34 cellular contexts compared by ENCODE assay signal in genomic region chr18:24024425-24024824, GRCh38. TPM values are rescaled to one million over a fixed set of nuclear protein-coding genes. Genes with fewer than 3 reads are reported as not detected.
A peak's percentile ranks its signal among the peaks of the same experiment; 100 is the strongest.
DNase-seq lines count a peak whose midpoint lies in the region; TF ChIP-seq lines count a peak whose summit lies in the region.
"Had no signal": no experiment of that assay in that cellular context is flagged by ENCODE, and none has a peak within 500 bp of the region (broad histone marks: within the 10 kb centered on the region; RNA-seq: fewer than 3 reads in every experiment).

No MANE protein-coding gene starts in this region.

- peaks cover 41% of the 10 kb centered on the region for H3K36me3 Mint-ChIP-seq in T-helper 1 cell treated with Interleukin-12 subunit alpha and Interleukin-12 subunit beta and Interleukin-4 antibody, amounts not matched to agents 30 μg/mL and 1 μg/mL, for 36 hours (ENCODE audit: low read depth)
- peaks cover 81% of the 10 kb centered on the region for H3K36me3 Mint-ChIP-seq in activated CD4-positive, alpha-beta memory T cell treated with anti-CD3 and anti-CD28 coated beads, Interleukin-2, amount 10 ng/mL, durations not matched to agents 7 days and 5 days (ENCODE audit: low read depth)
- peaks cover 0 to 8% (median 0%) of the 10 kb centered on the region in 3 donors for H3K36me3 Mint-ChIP-seq in immature natural killer cell

- H3K4me3 ChIP-seq in suprapubic skin (no peak overlapping the region), A673 (ENCODE audit: low read depth, low read length, poor library complexity, severe bottlenecking) (no peak overlapping the region), spleen (no peak overlapping the region)
- H3K4me3 ChIP-seq: ascending aorta, cardiac muscle cell, colonic mucosa, right atrium auricular region, smooth muscle cell, tibial nerve had no signal

- H3K4me1 Mint-ChIP-seq in T-helper 1 cell treated with Interleukin-12 subunit alpha and Interleukin-12 subunit beta and Interleukin-4 antibody, amounts not matched to agents 30 μg/mL and 1 μg/mL, for 36 hours (ENCODE audit: low read depth): peaks cover 76% of the 10 kb centered on the region
- peaks cover 87% of the 10 kb centered on the region for H3K4me1 Mint-ChIP-seq in activated CD4-positive, alpha-beta memory T cell treated with anti-CD3 and anti-CD28 coated beads, Interleukin-2, amount 10 ng/mL, durations not matched to agents 7 days and 5 days
- H3K4me1 Mint-ChIP-seq in immature natural killer cell: peaks cover 89 to 94% of the 10 kb centered on the region in 2 donors

- H3K4me3 Mint-ChIP-seq in T-helper 1 cell treated with Interleukin-12 subunit alpha and Interleukin-12 subunit beta and Interleukin-4 antibody, amounts not matched to agents 30 μg/mL and 1 μg/mL, for 36 hours: peak overlapping the region; percentile 26
- H3K4me3 Mint-ChIP-seq in activated CD4-positive, alpha-beta memory T cell treated with anti-CD3 and anti-CD28 coated beads, Interleukin-2, amount 10 ng/mL, durations not matched to agents 7 days and 5 days: no peak overlapping the region
- peak overlapping the region; percentile 57 to 68 (median 63) for H3K4me3 Mint-ChIP-seq in immature natural killer cell

- WGBS in suprapubic skin: 80% methylated on average over 5 of the region's 5 CpGs
- 65 to 75% (median 74%) methylated on average over 5 of the region's 5 CpGs for WGBS in spleen, 5 donors

- no peaks in the 10 kb centered on the region for H3K9me3 Mint-ChIP-seq in T-helper 1 cell treated with Interleukin-12 subunit alpha and Interleukin-12 subunit beta and Interleukin-4 antibody, amounts not matched to agents 30 μg/mL and 1 μg/mL, for 36 hours
- H3K9me3 Mint-ChIP-seq in activated CD4-positive, alpha-beta memory T cell treated with anti-CD3 and anti-CD28 coated beads, Interleukin-2, amount 10 ng/mL, durations not matched to agents 7 days and 5 days: no peaks in the 10 kb centered on the region
- H3K9me3 Mint-ChIP-seq in immature natural killer cell: no peaks in the 10 kb centered on the region
- H3K9me3 Mint-ChIP-seq: activated naive CD4-positive, alpha-beta T cell treated with anti-CD3 and anti-CD28 coated beads, Interleukin-2, amount 50 U/mL, for 72 hours; activated T-helper 2 cell treated with anti-CD3 and anti-CD28 coated beads, Interferon-gamma antibody, Interleukin-2, Interleukin-4, amounts not matched to agents 10 μg/mL and 5 μg/mL and 100 μg/mL, durations not matched to agents 14 hours and 24 hours and 36 hours had no signal

- H3K27ac Mint-ChIP-seq in T-helper 1 cell treated with Interleukin-12 subunit alpha and Interleukin-12 subunit beta and Interleukin-4 antibody, amounts not matched to agents 30 μg/mL and 1 μg/mL, for 36 hours: no peak overlapping the region
- H3K27ac Mint-ChIP-seq in activated CD4-positive, alpha-beta memory T cell treated with anti-CD3 and anti-CD28 coated beads, Interleukin-2, amount 10 ng/mL, durations not matched to agents 7 days and 5 days: peak overlapping the region; percentile 13
- peak overlapping the region; percentile 41 to 89 (median 80) for H3K27ac Mint-ChIP-seq in immature natural killer cell
- H3K27ac Mint-ChIP-seq: activated T-helper 2 cell treated with anti-CD3 and anti-CD28 coated beads, Interferon-gamma antibody, Interleukin-2, Interleukin-4, amounts not matched to agents 10 μg/mL and 5 μg/mL and 100 μg/mL, durations not matched to agents 14 hours and 24 hours and 36 hours had no signal

- no peaks in the 10 kb centered on the region for H3K36me3 ChIP-seq in suprapubic skin
- no peaks in the 10 kb centered on the region for H3K36me3 ChIP-seq in A673 (ENCODE audit: insufficient read depth, low read length, poor library complexity, severe bottlenecking)
- H3K36me3 ChIP-seq in spleen: peaks cover 0 to 11% (median 0%) of the 10 kb centered on the region in 6 donors
- H3K36me3 ChIP-seq: ascending aorta, cardiac muscle cell, colonic mucosa, right atrium auricular region had no signal

- H3K27me3 ChIP-seq in suprapubic skin: no peaks in the 10 kb centered on the region
- H3K27me3 ChIP-seq in A673 (replicated peaks; ENCODE audit: insufficient read depth, low read depth, low read length, poor library complexity): no peaks in the 10 kb centered on the region
- no peaks in the 10 kb centered on the region for H3K27me3 ChIP-seq in spleen (replicated peaks in 1 of 7)
- H3K27me3 ChIP-seq: ascending aorta, cardiac muscle cell, colonic mucosa, right atrium auricular region, tibial nerve had no signal

- no peak for TF ChIP-seq CTCF in suprapubic skin (IDR thresholded peaks at IDR 0.05)
- no peak for TF ChIP-seq CTCF in A673 (conservative IDR thresholded peaks at IDR 0.05; ENCODE audit: low read depth, low read length)
- no peak for TF ChIP-seq CTCF in spleen (IDR thresholded peaks at IDR 0.05 in 8 of 11, conservative IDR thresholded peaks at IDR 0.05 in 3 of 11)

- H3K27ac ChIP-seq in suprapubic skin (peak overlapping the region; percentile 92), A673 (ENCODE audit: low read depth, low read length, poor library complexity, severe bottlenecking) (no peak overlapping the region), spleen (peak overlapping the region in 2 of 8 donors; percentile 9 to 16)
- H3K27ac ChIP-seq: 22Rv1, ascending aorta, cardiac muscle cell, colonic mucosa, HL-60, right atrium auricular region, RWPE1, tibial nerve had no signal

- CTCF ChIA-PET in activated CD4-positive, alpha-beta memory T cell treated with anti-CD3 and anti-CD28 coated beads, Interleukin-2, amount 10 ng/mL, durations not matched to agents 7 days and 5 days (lab: Charles Lee): no interaction called here
- CTCF ChIA-PET in A673 (lab: Charles Lee): no interaction called here

- no peak for TF ChIP-seq POLR2A in suprapubic skin (IDR thresholded peaks at IDR 0.05)
- TF ChIP-seq POLR2A in spleen (IDR thresholded peaks at IDR 0.05): no peak

- DNase-seq in T-helper 1 cell (no peak), immature natural killer cell (no peak), suprapubic skin (ENCODE audit: low spot score in 2 of 2) (no peak), midbrain (lab: John Stamatoyannopoulos, UW) (no peak), A673 (ENCODE audit: low spot score) (no peak), spleen (no peak)
- DNase-seq in activated CD4-positive, alpha-beta memory T cell treated with anti-CD3 and anti-CD28 coated beads, Interleukin-2, amount 10 ng/mL, durations not matched to agents 7 days and 5 days: no peak
- DNase-seq: activated CD4-positive, alpha-beta T cell treated with anti-CD3 and anti-CD28 coated beads, Interleukin-2, amount 50 U/mL, for 1 hour; activated CD4-positive, CD25-positive, alpha-beta regulatory T cell; activated CD8-positive, alpha-beta memory T cell treated with anti-CD3 and anti-CD28 coated beads, Interleukin-2, amount 50 U/mL, for 4 hours; colonic mucosa; effector memory CD4-positive, alpha-beta T cell; erythroblast; glutamatergic neuron; KBM-7; mesenchymal stem cell; NCI-H1092 treated with DMSO at 0.1 percent for 48 hours; NCI-H187; NCI-H2171; NCI-H524 treated with DMSO at 0.1 percent for 48 hours; OCI-M1; posterior cingulate gyrus; stimulated activated CD4-positive, alpha-beta T cell treated with anti-CD3 and anti-CD28 coated beads, Interleukin-1b, Interleukin-23, amount 100 ng/mL, for 48 hours had no signal

- no peaks in the 10 kb centered on the region for H3K27me3 Mint-ChIP-seq in T-helper 1 cell treated with Interleukin-12 subunit alpha and Interleukin-12 subunit beta and Interleukin-4 antibody, amounts not matched to agents 30 μg/mL and 1 μg/mL, for 36 hours (ENCODE audit: low read depth)
- no peaks in the 10 kb centered on the region for H3K27me3 Mint-ChIP-seq in activated CD4-positive, alpha-beta memory T cell treated with anti-CD3 and anti-CD28 coated beads, Interleukin-2, amount 10 ng/mL, durations not matched to agents 7 days and 5 days
- H3K27me3 Mint-ChIP-seq in immature natural killer cell (ENCODE audit: low read depth in 3 of 3): peaks cover 2 to 3% (median 2%) of the 10 kb centered on the region in 3 donors

- H3K9me3 ChIP-seq in suprapubic skin (no peaks in the 10 kb centered on the region), A673 (ENCODE audit: low read depth, low read length, poor library complexity, severe bottlenecking) (no peaks in the 10 kb centered on the region), spleen (no peaks in the 10 kb centered on the region)
- H3K9me3 ChIP-seq: ascending aorta, colonic mucosa, right atrium auricular region, tibial nerve had no signal

- H3K4me1 ChIP-seq in suprapubic skin: peaks cover 64% of the 10 kb centered on the region
- H3K4me1 ChIP-seq in A673 (ENCODE audit: insufficient read depth, low read length, poor library complexity, severe bottlenecking): peaks cover 22% of the 10 kb centered on the region
- peaks cover 21 to 94% (median 68%) of the 10 kb centered on the region in 6 donors for H3K4me1 ChIP-seq in spleen
- H3K4me1 ChIP-seq: ascending aorta, colonic mucosa had no signal

- no TSS peak for BruUV-seq in A673 (replicated peaks; lab: Mats Ljungman, UMichigan)

- POLR2A ChIA-PET in activated CD4-positive, alpha-beta memory T cell treated with anti-CD3 and anti-CD28 coated beads, Interleukin-2, amount 10 ng/mL, durations not matched to agents 7 days and 5 days (lab: Charles Lee): no interaction called here
- POLR2A ChIA-PET in A673 (lab: Charles Lee; ENCODE audit: low non-redundant PET): no interaction called here

- no peak for TF ChIP-seq EP300 in suprapubic skin (IDR thresholded peaks at IDR 0.05)

- intact Hi-C loops in A673 (cut with micrococcal nuclease; ENCODE audit: unreplicated experiment): no loop called here
- intact Hi-C loops in spleen (cut with DNase I; ENCODE audit: low total_unique reads): no loop called here

RNA-seq across cellular contexts. Expression of gene TTC39C, which starts 9.9 kb away (rescaled TPM):
- 10 to 100 TPM; 94.0 to 94.4 TPM for total RNA-seq in activated CD4-positive, alpha-beta memory T cell treated with anti-CD3 and anti-CD28 coated beads, Interleukin-2, amount 10 ng/mL, durations not matched to agents 7 days and 5 days
- polyA plus RNA-seq in immature natural killer cell (10 to 100 TPM; 18.3 to 26.7 (median 25.0) TPM), spleen (10 to 100 TPM; 15.4 to 21.8 (median 16.6) TPM)
- total RNA-seq in suprapubic skin (100 to 1,000 TPM in 1 of 4 donors, 10 to 100 TPM in 3; 74.9 to 126 (median 86.5) TPM), A673 (2021) (20.7 and 24.0 TPM in 2 replicates), spleen (10 to 100 TPM; 23.2 to 52.3 (median 30.4) TPM)
